ENCODE assay signal across 17 cellular contexts in the genomic region with DNA sequence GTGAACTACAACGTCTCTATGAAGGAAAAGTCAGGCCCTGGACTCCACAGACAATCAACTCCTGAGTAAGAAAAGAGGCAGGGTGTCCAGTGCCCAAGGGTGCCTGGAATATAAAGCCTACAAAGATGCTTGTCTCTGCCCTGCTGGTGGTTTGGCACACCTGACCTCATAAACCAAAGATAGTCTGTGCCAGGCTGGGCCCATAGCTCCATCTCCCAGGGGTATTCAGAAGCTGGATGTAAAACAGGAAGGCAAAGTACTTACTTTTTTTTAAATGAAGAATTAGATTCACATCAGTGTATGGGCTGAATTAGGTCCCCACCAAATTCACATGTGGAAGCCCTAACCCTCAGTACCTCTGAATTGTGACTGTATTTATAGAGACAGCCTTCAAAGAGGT.
DNase-seq lines count a peak whose midpoint lies in the region; ATAC-seq, FAIRE-seq and TF ChIP-seq lines count a peak whose summit lies in the region.
"Had no signal": no experiment of that assay in that cellular context is flagged by ENCODE, and none has a peak within 500 bp of the region (broad histone marks: within the 10 kb centered on the region; RNA-seq: fewer than 3 reads in every experiment).

No MANE protein-coding gene starts in this region.

- no peak overlapping the region for H3K9ac ChIP-seq in H1 (replicated peaks in 1 of 4; ENCODE audit: extremely low read depth in 1 of 4, low read depth in 3 of 4, low read length in 3 of 4)

- TF ChIP-seq EP300 in H1 (IDR thresholded peaks at IDR 0.05; ENCODE audit: borderline replicate concordance in 1 of 2, low read depth in 2 of 2, low read length in 2 of 2) (no peak), upper lobe of left lung (IDR thresholded peaks at IDR 0.05) (no peak)

- no peaks in the 10 kb centered on the region for H3K36me3 ChIP-seq in H1 (ENCODE audit: control insufficient read depth in 2 of 4, insufficient read depth in 4 of 4, low read length in 3 of 4)
- H3K36me3 ChIP-seq in psoas muscle (ENCODE audit: insufficient read depth in 1 of 2, low read depth in 1 of 2), result no peaks in the 10 kb centered on the region
- H3K36me3 ChIP-seq in upper lobe of left lung, result no peaks in the 10 kb centered on the region

- 100% methylated on average over 1 of the region's 1 CpG; no CpG with 5 or more reads in 1 of the 2 experiments for WGBS in H1 (ENCODE audit: extremely low coverage in 1 of 2, insufficient coverage in 1 of 2, insufficient read length in 1 of 2, insufficient replicate concordance in 2 of 2, low coverage in 1 of 2, low lambda C conversion rate in 2 of 2, missing lambda C conversion rate in 1 of 2), 2 experiments
- WGBS in psoas muscle, 3 donors, result 79 to 88% (median 79%) methylated on average over 1 of the region's 1 CpG
- 90 to 94% methylated on average over 1 of the region's 1 CpG for WGBS in upper lobe of left lung, 2 donors

- H2BK120ac ChIP-seq in H1 (replicated peaks; ENCODE audit: low read depth, low read length), result no peak overlapping the region

- no peak overlapping the region for H3K4me3 Mint-ChIP-seq in stimulated activated naive CD8-positive, alpha-beta T cell treated with anti-CD3 and anti-CD28 coated beads, Interleukin-15, Interleukin-2, amounts not matched to agents 100 ng/mL and 50 ng/mL, for 24 hours
- H3K4me3 Mint-ChIP-seq in stimulated activated naive CD8-positive, alpha-beta T cell treated with anti-CD3 and anti-CD28 coated beads, Interleukin-15, amount 100 ng/mL, for 72 hours, result no peak overlapping the region
- H3K4me3 Mint-ChIP-seq: CD8-positive, alpha-beta T cell; HFFc6 had no signal

- H3K27me3 Mint-ChIP-seq in stimulated activated naive CD8-positive, alpha-beta T cell treated with anti-CD3 and anti-CD28 coated beads, Interleukin-15, Interleukin-2, amounts not matched to agents 100 ng/mL and 50 ng/mL, for 24 hours, result no peaks in the 10 kb centered on the region
- H3K27me3 Mint-ChIP-seq in stimulated activated naive CD8-positive, alpha-beta T cell treated with anti-CD3 and anti-CD28 coated beads, Interleukin-15, amount 100 ng/mL, for 72 hours, result no peaks in the 10 kb centered on the region

- no peak overlapping the region for H3K27ac ChIP-seq in H1 (ENCODE audit: low read depth, low read length)
- H3K27ac ChIP-seq in psoas muscle, result peak overlapping the region; percentile 15
- no peak overlapping the region for H3K27ac ChIP-seq in upper lobe of left lung

- intact Hi-C loops in psoas muscle (cut with DNase I), result no loop called here

- H3K79me2 ChIP-seq in H1 (ENCODE audit: control insufficient read depth in 1 of 2, insufficient read depth in 2 of 2, low read length in 2 of 2), result no peaks in the 10 kb centered on the region

- no peaks in the 10 kb centered on the region for H3K79me1 ChIP-seq in H1 (ENCODE audit: low read depth, low read length)

- H3K4me2 ChIP-seq in H1 (ENCODE audit: insufficient read depth in 1 of 2, low read depth in 2 of 2, low read length in 2 of 2), result no peak overlapping the region

- H3K4me3 ChIP-seq in H1 (ENCODE audit: extremely low read depth in 1 of 4, insufficient read depth in 2 of 4, low read depth in 3 of 4, low read length in 4 of 4) (no peak overlapping the region), psoas muscle (no peak overlapping the region), upper lobe of left lung (no peak overlapping the region)

- no peak overlapping the region for H2BK20ac ChIP-seq in H1 (ENCODE audit: low read length)

- H3K9me3 Mint-ChIP-seq in stimulated activated naive CD8-positive, alpha-beta T cell treated with anti-CD3 and anti-CD28 coated beads, Interleukin-15, Interleukin-2, amounts not matched to agents 100 ng/mL and 50 ng/mL, for 24 hours, result no peaks in the 10 kb centered on the region
- peaks cover 0 to 6% of the 10 kb centered on the region in 2 donors for H3K9me3 Mint-ChIP-seq in stimulated activated naive CD8-positive, alpha-beta T cell treated with anti-CD3 and anti-CD28 coated beads, Interleukin-15, amount 100 ng/mL, for 72 hours
- H3K9me3 Mint-ChIP-seq: CD8-positive, alpha-beta T cell; HFFc6 had no signal

- H3K27me3 ChIP-seq in H1 (replicated peaks in 1 of 4; ENCODE audit: control insufficient read depth in 3 of 4, extremely low read depth in 1 of 4, insufficient read depth in 3 of 4, low read length in 3 of 4) (no peaks in the 10 kb centered on the region), psoas muscle (ENCODE audit: insufficient read depth in 3 of 3, low read length in 2 of 3) (no peaks in the 10 kb centered on the region), upper lobe of left lung (no peaks in the 10 kb centered on the region)

- no peak overlapping the region for H3K18ac ChIP-seq in H1 (ENCODE audit: extremely low read depth, low read length)

- H2AK5ac ChIP-seq in H1 (ENCODE audit: low read depth, low read length), result no peak overlapping the region

- no peak overlapping the region for H2BK5ac ChIP-seq in H1 (ENCODE audit: low read depth, low read length)

- ATAC-seq in stimulated activated naive CD8-positive, alpha-beta T cell treated with anti-CD3 and anti-CD28 coated beads, Interleukin-15, amount 100 ng/mL, for 72 hours, result no peak
- no peak for ATAC-seq in psoas muscle
- no peak for ATAC-seq in HG03342 (IDR thresholded peaks at IDR 0.05; ENCODE audit: unreplicated experiment)
- no peak for ATAC-seq in GM21526 (IDR thresholded peaks at IDR 0.05; ENCODE audit: low FRiP score, unreplicated experiment)
- ATAC-seq in upper lobe of left lung (ENCODE audit: low FRiP score in 2 of 2), result no peak
- ATAC-seq: CD8-positive, alpha-beta T cell had no signal

- no peak for TF ChIP-seq RAD21 in H1 (IDR thresholded peaks at IDR 0.05 in 1 of 2, conservative IDR thresholded peaks at IDR 0.05 in 1 of 2; ENCODE audit: low read depth in 2 of 2, low read length in 2 of 2)

- no peak overlapping the region for H3K14ac ChIP-seq in H1 (ENCODE audit: insufficient read length)

- peaks cover 50% of the 10 kb centered on the region for H3K4me1 Mint-ChIP-seq in stimulated activated naive CD8-positive, alpha-beta T cell treated with anti-CD3 and anti-CD28 coated beads, Interleukin-15, Interleukin-2, amounts not matched to agents 100 ng/mL and 50 ng/mL, for 24 hours (ENCODE audit: low read depth)
- peaks cover 47% of the 10 kb centered on the region for H3K4me1 Mint-ChIP-seq in stimulated activated naive CD8-positive, alpha-beta T cell treated with anti-CD3 and anti-CD28 coated beads, Interleukin-15, amount 100 ng/mL, for 72 hours

- no peak overlapping the region for H2BK12ac ChIP-seq in H1 (ENCODE audit: low read depth, low read length)

- no peak for FAIRE-seq in H1 (lab: Jason Lieb, UNC)
- FAIRE-seq: D721Med, G401.6, GM12891 had no signal

- H4K20me1 ChIP-seq in H1 (replicated peaks in 1 of 2; ENCODE audit: control insufficient read depth in 1 of 2, insufficient read depth in 2 of 2, low read length in 2 of 2), result no peaks in the 10 kb centered on the region

- no peak overlapping the region for H4K91ac ChIP-seq in H1 (replicated peaks; ENCODE audit: insufficient read length, low read length)

- H3K4ac ChIP-seq in H1 (replicated peaks; ENCODE audit: insufficient read length, low read depth, low read length), result no peak overlapping the region

- no peak for DNase-seq in stimulated activated naive CD8-positive, alpha-beta T cell treated with anti-CD3 and anti-CD28 coated beads, Interleukin-15, amount 100 ng/mL, for 72 hours
- DNase-seq in H1 (ENCODE audit: low read depth in 1 of 2, low spot score in 2 of 2) (no peak), psoas muscle (no peak), hepatic stellate cell (ENCODE audit: low spot score) (no peak), upper lobe of left lung (no peak)
- DNase-seq: CD8-positive, alpha-beta T cell; DMS79 treated with DMSO at 0.1 percent for 48 hours; HFFc6; Kasumi-1; NCI-H187 treated with DMSO at 0.1 percent for 48 hours; NCI-H774 had no signal

- H3K56ac ChIP-seq in H1 (replicated peaks; ENCODE audit: insufficient read length, low read depth, low read length), result no peak overlapping the region

- no peak overlapping the region for H4K8ac ChIP-seq in H1 (ENCODE audit: extremely low read depth, insufficient read depth, low read length)

- CTCF ChIA-PET in H1 (lab: Charles Lee; ENCODE audit: partially characterized antibody), result interaction anchor here (0.7 kb wide), 1 partner anchor 148 kb away, joined by 3 read pairs; no protein-coding TSS in a partner anchor

- H3K36me3 Mint-ChIP-seq in stimulated activated naive CD8-positive, alpha-beta T cell treated with anti-CD3 and anti-CD28 coated beads, Interleukin-15, Interleukin-2, amounts not matched to agents 100 ng/mL and 50 ng/mL, for 24 hours (ENCODE audit: low read depth), result no peaks in the 10 kb centered on the region
- H3K36me3 Mint-ChIP-seq: CD8-positive, alpha-beta T cell had no signal

- H3K9me3 ChIP-seq in H1 (ENCODE audit: insufficient read depth in 2 of 2, low read depth in 1 of 2, low read length in 1 of 2) (no peaks in the 10 kb centered on the region), psoas muscle (no peaks in the 10 kb centered on the region), upper lobe of left lung (no peaks in the 10 kb centered on the region)

- H3K23me2 ChIP-seq in H1 (ENCODE audit: low read depth, low read length), result no peaks in the 10 kb centered on the region

- H2AFZ ChIP-seq in H1 (ENCODE audit: low read length), result no peak overlapping the region

- H4K5ac ChIP-seq in H1 (ENCODE audit: insufficient read length, low read depth, low read length), result no peak overlapping the region

- TF ChIP-seq POLR2A in H1 (IDR thresholded peaks at IDR 0.05; ENCODE audit: control extremely low read depth in 1 of 2, low read depth in 2 of 2, low read length in 2 of 2) (no peak), upper lobe of left lung (IDR thresholded peaks at IDR 0.05) (no peak)

- H3K23ac ChIP-seq in H1 (ENCODE audit: insufficient read length), result no peak overlapping the region

- TF ChIP-seq CTCF in H1 (IDR thresholded peaks at IDR 0.05; ENCODE audit: control extremely low read depth in 1 of 3, insufficient read depth in 1 of 3, low read depth in 1 of 3, low read length in 3 of 3) (no peak), psoas muscle (IDR thresholded peaks at IDR 0.05) (no peak), upper lobe of left lung (IDR thresholded peaks at IDR 0.05) (no peak)

- peaks cover 0 to 8% (median 0%) of the 10 kb centered on the region in 4 experiments; a peak in 3 of 7 replicates for H3K4me1 ChIP-seq in H1 (replicated peaks in 1 of 4; ENCODE audit: control insufficient read depth in 3 of 4, insufficient read depth in 4 of 4, low read length in 3 of 4)
- H3K4me1 ChIP-seq in psoas muscle, result peaks cover 47% of the 10 kb centered on the region
- H3K4me1 ChIP-seq in upper lobe of left lung, result peaks cover 27 to 42% (median 40%) of the 10 kb centered on the region in 4 donors

- peak overlapping the region; percentile 6 for H3K27ac Mint-ChIP-seq in stimulated activated naive CD8-positive, alpha-beta T cell treated with anti-CD3 and anti-CD28 coated beads, Interleukin-15, Interleukin-2, amounts not matched to agents 100 ng/mL and 50 ng/mL, for 24 hours
- no peak overlapping the region for H3K27ac Mint-ChIP-seq in stimulated activated naive CD8-positive, alpha-beta T cell treated with anti-CD3 and anti-CD28 coated beads, Interleukin-15, amount 100 ng/mL, for 72 hours
- H3K27ac Mint-ChIP-seq: CD8-positive, alpha-beta T cell; HFFc6 had no signal

- 0 out of 2 replicates have a peak overlapping the region, but pooled peaks have one; percentile 46 for H2BK15ac ChIP-seq in H1 (ENCODE audit: low read length)

- POLR2A ChIA-PET in H1 (lab: Charles Lee; ENCODE audit: partially characterized antibody), result interaction anchor here (0.6 kb wide), 1 partner anchor 66 kb away, joined by 3 read pairs; no protein-coding TSS in a partner anchor
